Comparison of ENCODE assay signal across 17 cellular contexts in genomic region chr20:64164123-64164836, GRCh38. TPM values are rescaled to one million over a fixed set of nuclear protein-coding genes. Genes with fewer than 3 reads are reported as not detected.
DNase-seq lines count a peak whose midpoint lies in the region; ATAC-seq, FAIRE-seq and TF ChIP-seq lines count a peak whose summit lies in the region.
"Had no signal": no experiment of that assay in that cellular context is flagged by ENCODE, and none has a peak within 500 bp of the region (broad histone marks: within the 10 kb centered on the region; RNA-seq: fewer than 3 reads in every experiment).

Gene MYT1, plus strand, starts transcription at chr20:64164452. Its CDS starts 34,410 bp downstream, at chr20:64198862.

- H3K27ac Mint-ChIP-seq in type B pancreatic cell, result peak within 1 kb of the TSS; percentile 38
- H3K27ac Mint-ChIP-seq: naive B cell had no signal

- no peak for TF ChIP-seq RAD21 in HepG2 (CRISPR knock-in tag; IDR thresholded peaks at IDR 0.05)

- BruUV-seq in HepG2 (replicated peaks; lab: Mats Ljungman, UMichigan), result no TSS peak

- DNase-seq in HepG2 (ENCODE audit: low spot score), result no peak
- no peak for DNase-seq in right lobe of liver
- DNase-seq in NCI-H2196 treated with DMSO at 0.1 percent for 48 hours (lab: John Stamatoyannopoulos, UW; ENCODE audit: unreplicated experiment), result peak; percentile 71
- no peak for DNase-seq in type B pancreatic cell (ENCODE audit: extremely low spot score, unreplicated experiment)
- no peak for DNase-seq in globus pallidus (ENCODE audit: low spot score)
- no peak for DNase-seq in esophagus muscularis mucosa (ENCODE audit: extremely low spot score)
- DNase-seq in cortex of kidney (lab: John Stamatoyannopoulos, UW), result no peak
- DNase-seq: foreskin melanocyte, Karpas-422, kidney glomerular epithelial cell, naive B cell, small intestine had no signal

- no peaks in the 10 kb centered on the region for H3K9me3 Mint-ChIP-seq in type B pancreatic cell

- H2AFZ ChIP-seq in HepG2 (ENCODE audit: low read length), result no peak within 1 kb of the TSS

- peak within 1 kb of the TSS; percentile 66 for H3K4me3 Mint-ChIP-seq in type B pancreatic cell

- H3K27ac ChIP-seq in HepG2 (ENCODE audit: extremely low read length, insufficient read depth, low read length) (no peak within 1 kb of the TSS), right lobe of liver (no peak within 1 kb of the TSS), VCaP (peak within 1 kb of the TSS; percentile 99), esophagus muscularis mucosa (replicated peaks in 1 of 4) (no peak within 1 kb of the TSS)

- no peak for TF ChIP-seq POLR2A in HepG2 (IDR thresholded peaks at IDR 0.05; ENCODE audit: insufficient read depth in 1 of 2, low read depth in 2 of 2, low read length in 2 of 2)
- TF ChIP-seq POLR2A in right lobe of liver (IDR thresholded peaks at IDR 0.05), result no peak
- no peak for TF ChIP-seq POLR2A in esophagus muscularis mucosa (IDR thresholded peaks at IDR 0.05; ENCODE audit: low read depth)

- H3K4me3 ChIP-seq in HepG2 (replicated peaks in 1 of 3; ENCODE audit: insufficient read depth in 1 of 3, low read depth in 2 of 3, low read length in 3 of 3) (no peak within 1 kb of the TSS), right lobe of liver (no peak within 1 kb of the TSS), esophagus muscularis mucosa (no peak within 1 kb of the TSS)
- H3K4me3 ChIP-seq: adrenal gland had no signal

- H3K4me2 ChIP-seq in HepG2 (ENCODE audit: low read depth, low read length), result no peak within 1 kb of the TSS

- TF ChIP-seq EP300 in HepG2 (IDR thresholded peaks at IDR 0.05; ENCODE audit: low read depth in 2 of 2, low read length in 2 of 2) (no peak), HepG2 (CRISPR knock-in tag; IDR thresholded peaks at IDR 0.05; ENCODE audit: borderline replicate concordance) (no peak), esophagus muscularis mucosa (IDR thresholded peaks at IDR 0.05) (no peak)

- peaks cover 78% of the 10 kb centered on the region for H3K27me3 Mint-ChIP-seq in type B pancreatic cell

- H3K4me1 ChIP-seq in HepG2 (ENCODE audit: insufficient read depth, low read length) (0 out of 2 replicates have a peak, but pooled peaks cover 4% of the 10 kb centered on the region), right lobe of liver (no peaks in the 10 kb centered on the region), esophagus muscularis mucosa (no peaks in the 10 kb centered on the region)
- H3K4me1 ChIP-seq: adrenal gland had no signal

- H4K20me1 ChIP-seq in HepG2 (ENCODE audit: insufficient read depth, low read length), result peaks cover 7% of the 10 kb centered on the region; the same call in 1 of the 2 replicates

- FAIRE-seq in HepG2 (lab: Jason Lieb, UNC), result no peak
- FAIRE-seq: GM18507, RCC 7860, small intestine had no signal

- in situ Hi-C loops in HepG2 (cut with HindIII; ENCODE audit: extremely low pct_ligation_motif_present, low pct_unique_long_range_greater_than_20kb), result no loop called here

- no peaks in the 10 kb centered on the region for H3K36me3 ChIP-seq in HepG2 (replicated peaks in 1 of 2; ENCODE audit: control insufficient read depth in 1 of 2, insufficient read depth in 2 of 2, low read length in 2 of 2)
- no peaks in the 10 kb centered on the region for H3K36me3 ChIP-seq in right lobe of liver
- H3K36me3 ChIP-seq in esophagus muscularis mucosa, result no peaks in the 10 kb centered on the region
- H3K36me3 ChIP-seq: adrenal gland had no signal

- no peak within 1 kb of the TSS for H3K9ac ChIP-seq in HepG2 (ENCODE audit: insufficient read depth, low read depth, low read length)

- H3K9me3 ChIP-seq in HepG2 (ENCODE audit: low read length) (no peaks in the 10 kb centered on the region), right lobe of liver (no peaks in the 10 kb centered on the region), esophagus muscularis mucosa (no peaks in the 10 kb centered on the region)
- H3K9me3 ChIP-seq: adrenal gland had no signal

- CTCF ChIA-PET in HepG2 (lab: Yijun Ruan, JAX; ENCODE audit: low intra/inter-chr PET ratio, low total read pairs), result no interaction called here

- H3K27me3 ChIP-seq in HepG2 (ENCODE audit: control insufficient read depth in 1 of 2, insufficient read depth in 2 of 2, low read length in 2 of 2) (peaks cover 14 to 80% of the 10 kb centered on the region in 2 experiments), right lobe of liver (no peaks in the 10 kb centered on the region), esophagus muscularis mucosa (peaks cover 0 to 100% (median 46%) of the 10 kb centered on the region in 4 donors)

- no peaks in the 10 kb centered on the region for H3K4me1 Mint-ChIP-seq in type B pancreatic cell (ENCODE audit: unreplicated experiment)

- POLR2A ChIA-PET in HepG2 (lab: Yijun Ruan, JAX), result no interaction called here

- no peaks in the 10 kb centered on the region for H3K36me3 Mint-ChIP-seq in type B pancreatic cell
- H3K36me3 Mint-ChIP-seq: naive B cell had no signal

- H3K79me2 ChIP-seq in HepG2 (ENCODE audit: insufficient read depth, low read length), result no peaks in the 10 kb centered on the region

- intact Hi-C loops in HepG2 (cut with micrococcal nuclease; ENCODE audit: unreplicated experiment) (no loop called here), right lobe of liver (cut with DNase I) (no loop called here), esophagus muscularis mucosa (cut with DNase I) (no loop called here)

- no peak for TF ChIP-seq CTCF in HepG2 (CRISPR knock-in tag; IDR thresholded peaks at IDR 0.05)
- TF ChIP-seq CTCF in right lobe of liver (IDR thresholded peaks at IDR 0.05), result no peak
- TF ChIP-seq CTCF in VCaP (conservative IDR thresholded peaks at IDR 0.05), result no peak
- no peak for TF ChIP-seq CTCF in type B pancreatic cell (conservative IDR thresholded peaks at IDR 0.05)
- no peak for TF ChIP-seq CTCF in esophagus muscularis mucosa (IDR thresholded peaks at IDR 0.05)

- WGBS in HepG2 (ENCODE audit: low lambda C conversion rate), result 49% methylated on average over 21 of the region's 21 CpGs
- 70% methylated on average over 15 of the region's 21 CpGs for WGBS in right lobe of liver (ENCODE audit: insufficient coverage, low coverage, low lambda C conversion rate, missing lambda C conversion rate)
- 72% methylated on average over 21 of the region's 21 CpGs for WGBS in esophagus muscularis mucosa

- ATAC-seq in HepG2 (no peak), right lobe of liver (no peak)

TF ChIP-seq in HepG2, 621 proteins besides CTCF, POLR2A, EP300 and RAD21 (continues in another document):
- TF ChIP-seq, protein P1, sequence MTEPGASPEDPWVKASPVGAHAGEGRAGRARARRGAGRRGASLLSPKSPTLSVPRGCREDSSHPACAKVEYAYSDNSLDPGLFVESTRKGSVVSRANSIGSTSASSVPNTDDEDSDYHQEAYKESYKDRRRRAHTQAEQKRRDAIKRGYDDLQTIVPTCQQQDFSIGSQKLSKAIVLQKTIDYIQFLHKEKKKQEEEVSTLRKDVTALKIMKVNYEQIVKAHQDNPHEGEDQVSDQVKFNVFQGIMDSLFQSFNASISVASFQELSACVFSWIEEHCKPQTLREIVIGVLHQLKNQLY (CRISPR knock-in tag; IDR thresholded peaks at IDR 0.05), result no peak

RNA-seq across cellular contexts. Expression of gene MYT1, which starts in this region (rescaled TPM):
- total RNA-seq in HepG2 (2016; rRNA removed; fragmentation: Illumina TruSeq; extraction: Trizol) (0.42 and 0.58 TPM in 2 replicates), right lobe of liver (under 1 TPM in 2 of 6 experiments, not detected in 4; 0.06 to 0.09 TPM), type B pancreatic cell (ENCODE audit: low replicate concordance) (2.9 and 4.9 TPM in 2 replicates), esophagus muscularis mucosa (not detected)
- total RNA-seq in HepG2 (2016; cell fraction: cytosol; rRNA removed; fragmentation: Illumina TruSeq; extraction: Trizol; ENCODE audit: low read depth), result 0.10 TPM in 1 of 2 replicates, not detected in the other
- 0.12 and 0.30 TPM in 2 replicates for total RNA-seq in HepG2 (2016; cell fraction: insoluble cytoplasmic fraction; rRNA removed; fragmentation: Illumina TruSeq; extraction: Trizol)
- total RNA-seq in HepG2 (2016; cell fraction: membrane; rRNA removed; fragmentation: Illumina TruSeq; extraction: Trizol), result 0.07 and 0.34 TPM in 2 replicates
- 0.88 and 1.2 TPM in 2 replicates for total RNA-seq in HepG2 (2016; cell fraction: nucleus; rRNA removed; fragmentation: Illumina TruSeq; extraction: Trizol)
- polyA plus RNA-seq in HepG2 (2011; rRNA removed), result 2.5 and 3.2 TPM in 2 replicates
- polyA plus RNA-seq in HepG2 (2011; cell fraction: cytosol; rRNA removed), result 1.5 TPM in 2 replicates
- polyA plus RNA-seq in HepG2 (2011; cell fraction: nucleus; rRNA removed), result 3.2 and 3.4 TPM in 2 replicates
- 1.0 and 1.6 TPM in 2 replicates for polyA plus RNA-seq in HepG2 (2012)
- 0.15 TPM in 1 of 2 replicates, not detected in the other for polyA plus RNA-seq in HepG2 (2016; cell fraction: cytosol; fragmentation: Illumina TruSeq; extraction: Trizol; ENCODE audit: low read depth)
- polyA plus RNA-seq in HepG2 (2016; cell fraction: insoluble cytoplasmic fraction; fragmentation: Illumina TruSeq; extraction: Trizol; ENCODE audit: low read depth), result 0.27 and 0.67 TPM in 2 replicates
- 0.15 and 0.27 TPM in 2 replicates for polyA plus RNA-seq in HepG2 (2016; cell fraction: membrane; fragmentation: Illumina TruSeq; extraction: Trizol; ENCODE audit: low read depth)
- polyA plus RNA-seq in HepG2 (2016; cell fraction: nucleus; fragmentation: Illumina TruSeq; extraction: Trizol; ENCODE audit: insufficient read depth, low read depth), result 1.2 and 2.9 TPM in 2 replicates
- polyA minus RNA-seq in HepG2 (2011; rRNA and poly(A)+ RNA removed; ENCODE audit: low replicate concordance), result 1.4 TPM in 1 of 2 replicates, not detected in the other
- 0.20 and 0.70 TPM in 2 replicates for polyA minus RNA-seq in HepG2 (2011; cell fraction: cytosol; rRNA and poly(A)+ RNA removed)
- polyA minus RNA-seq in HepG2 (2011; cell fraction: nucleus; rRNA and poly(A)+ RNA removed), result 1.8 and 3.6 TPM in 2 replicates
- total RNA-seq: A673 had no signal
